Comparison of ENCODE assay signal across 6 cellular contexts in genomic region chr19:55635334-55635717, GRCh38. TPM values are rescaled to one million over a fixed set of nuclear protein-coding genes. Genes with fewer than 3 reads are reported as not detected.
DNase-seq lines count a peak whose midpoint lies in the region; ATAC-seq and TF ChIP-seq lines count a peak whose summit lies in the region.

No MANE protein-coding gene starts in this region.

- WGBS in body of pancreas, 2 donors, result 1 to 3% methylated on average over 9 of the region's 9 CpGs

- H3K27ac Mint-ChIP-seq in nephron, result peak overlapping the region; percentile 92 to 96 (median 96)

- peaks cover 59% of the 10 kb centered on the region for H3K4me1 ChIP-seq in body of pancreas

- TF ChIP-seq POLR2A in body of pancreas (IDR thresholded peaks at IDR 0.05), result no peak

- no peak for TF ChIP-seq CTCF in body of pancreas (IDR thresholded peaks at IDR 0.05)
- no peak for TF ChIP-seq CTCF in nephron (IDR thresholded peaks at IDR 0.05; ENCODE audit: unreplicated experiment in 3 of 3)

- H3K9me3 ChIP-seq in body of pancreas, result no peaks in the 10 kb centered on the region

- intact Hi-C loops in body of pancreas (cut with DNase I), result no loop called here

- H3K4me3 Mint-ChIP-seq in nephron, result peak overlapping the region; percentile 96 to 99 (median 96)

- no peak for ATAC-seq in body of pancreas
- no peak for ATAC-seq in HG03378 (IDR thresholded peaks at IDR 0.05; ENCODE audit: unreplicated experiment)
- no peak for ATAC-seq in HG03521 (IDR thresholded peaks at IDR 0.05; ENCODE audit: unreplicated experiment)

- no peak for DNase-seq in H7
- DNase-seq in body of pancreas, result no peak
- DNase-seq in OCI-M1 (lab: John Stamatoyannopoulos, UW), result no peak

- H3K9me3 Mint-ChIP-seq in nephron, result no peaks in the 10 kb centered on the region

- H3K36me3 ChIP-seq in H7 (replicated peaks; ENCODE audit: control insufficient read depth, insufficient read depth, low read length) (no peaks in the 10 kb centered on the region; the same call in none of the 2 replicates), body of pancreas (replicated peaks in 1 of 2; ENCODE audit: insufficient read depth in 1 of 2, low read depth in 2 of 2) (no peaks in the 10 kb centered on the region)

- H3K36me3 Mint-ChIP-seq in nephron (ENCODE audit: low read depth), result peaks cover 8% of the 10 kb centered on the region

- H3K4me1 Mint-ChIP-seq in nephron, result peaks cover 51% of the 10 kb centered on the region

- H3K27me3 ChIP-seq in H7 (ENCODE audit: control insufficient read depth, insufficient read depth, low read length) (no peaks in the 10 kb centered on the region), body of pancreas (no peaks in the 10 kb centered on the region)

- peak overlapping the region; percentile 94 to 97 (median 96) for H3K27ac ChIP-seq in body of pancreas

- peak overlapping the region; percentile 92 for H3K4me3 ChIP-seq in H7 (ENCODE audit: insufficient read depth, low read depth, low read length)
- H3K4me3 ChIP-seq in body of pancreas, result peak overlapping the region; percentile 96 to 100

- peaks cover 3% of the 10 kb centered on the region for H3K27me3 Mint-ChIP-seq in nephron (ENCODE audit: low read depth)

RNA-seq across cellular contexts. Expression of gene ZNF580, which starts 5.5 kb away (rescaled TPM):
- 16.0 and 25.0 TPM in 2 replicates for total RNA-seq in H7 (2014; rRNA removed; shearing (Covaris generic))
- 10 to 100 TPM; 29.7 to 36.1 TPM for total RNA-seq in body of pancreas

RNA-seq across cellular contexts. Expression of gene ZNF581, which starts 8.1 kb away (rescaled TPM):
- 64.7 and 67.0 TPM in 2 replicates for total RNA-seq in H7 (2014; rRNA removed; shearing (Covaris generic))
- total RNA-seq in body of pancreas, result 10 to 100 TPM; 16.8 to 20.2 TPM

RNA-seq across cellular contexts. Expression of gene ZNF784, which starts 11.0 kb away (rescaled TPM):
- total RNA-seq in H7 (2014; rRNA removed; shearing (Covaris generic)), result 9.8 and 12.5 TPM in 2 replicates
- total RNA-seq in body of pancreas, result 1 to 10 TPM; 6.9 to 9.6 TPM

RNA-seq across cellular contexts. Expression of gene CCDC106, which starts 12.7 kb away (rescaled TPM):
- 13.2 and 14.4 TPM in 2 replicates for total RNA-seq in H7 (2014; rRNA removed; shearing (Covaris generic))
- 10 to 100 TPM in 1 of 2 donors, 1 to 10 TPM in 1; 5.9 to 15.0 TPM for total RNA-seq in body of pancreas

RNA-seq across cellular contexts. Expression of gene U2AF2, which starts 19.5 kb away (rescaled TPM):
- total RNA-seq in H7 (2014; rRNA removed; shearing (Covaris generic)), result 231 and 289 TPM in 2 replicates
- 100 to 1,000 TPM in 1 of 2 donors, 10 to 100 TPM in 1; 53.4 to 106 TPM for total RNA-seq in body of pancreas
